In genomic region chr9:114405294-114406034, GRCh38 we compare ENCODE assay signal across 8 cellular contexts. TPM values are rescaled to one million over a fixed set of nuclear protein-coding genes. Genes with fewer than 3 reads are reported as not detected.
DNase-seq lines count a peak whose midpoint lies in the region; ATAC-seq and TF ChIP-seq lines count a peak whose summit lies in the region.

No MANE protein-coding gene starts in this region.

- no peaks in the 10 kb centered on the region for H3K9me3 ChIP-seq in CD8-positive, alpha-beta T cell (ENCODE audit: low read length)
- no peaks in the 10 kb centered on the region for H3K9me3 ChIP-seq in mesenchymal stem cell (ENCODE audit: control insufficient read depth, low read length)

- H3K27me3 ChIP-seq in CD8-positive, alpha-beta T cell (ENCODE audit: insufficient read depth, low read length): no peaks in the 10 kb centered on the region
- peaks cover 0 to 14% of the 10 kb centered on the region in 2 experiments for H3K27me3 ChIP-seq in mesenchymal stem cell (ENCODE audit: control insufficient read depth in 1 of 2, insufficient read depth in 1 of 2, low read length in 2 of 2)

- H3K4me1 Mint-ChIP-seq in CD8-positive, alpha-beta T cell (ENCODE audit: low read depth): peaks cover 7% of the 10 kb centered on the region
- peaks cover 16% of the 10 kb centered on the region for H3K4me1 Mint-ChIP-seq in activated CD4-positive, alpha-beta memory T cell treated with anti-CD3 and anti-CD28 coated beads, Interleukin-2, amount 10 ng/mL, durations not matched to agents 7 days and 5 days

- 34% methylated on average over 14 of the region's 15 CpGs for WGBS in mesenchymal stem cell

- H3K27ac Mint-ChIP-seq in CD8-positive, alpha-beta T cell: peak overlapping the region; percentile 14
- no peak overlapping the region for H3K27ac Mint-ChIP-seq in activated CD4-positive, alpha-beta memory T cell treated with anti-CD3 and anti-CD28 coated beads, Interleukin-2, amount 10 ng/mL, durations not matched to agents 7 days and 5 days

- H3K4me2 ChIP-seq in mesenchymal stem cell (ENCODE audit: low read length, poor library complexity, severe bottlenecking): no peak overlapping the region

- H3K36me3 Mint-ChIP-seq in CD8-positive, alpha-beta T cell: no peaks in the 10 kb centered on the region
- no peaks in the 10 kb centered on the region for H3K36me3 Mint-ChIP-seq in activated CD4-positive, alpha-beta memory T cell treated with anti-CD3 and anti-CD28 coated beads, Interleukin-2, amount 10 ng/mL, durations not matched to agents 7 days and 5 days (ENCODE audit: low read depth)

- H3K18ac ChIP-seq in mesenchymal stem cell (ENCODE audit: low read depth in 1 of 2, low read length in 2 of 2): no peak overlapping the region

- intact Hi-C loops in CD8-positive, alpha-beta T cell (cut with DNase I, micrococcal nuclease): loop anchor here (1.0 to 5.0 kb wide), 14 partner anchors 67 to 1117 kb away; no protein-coding TSS in a partner anchor

- no peak overlapping the region for H3K4me3 Mint-ChIP-seq in CD8-positive, alpha-beta T cell
- H3K4me3 Mint-ChIP-seq in activated CD4-positive, alpha-beta memory T cell treated with anti-CD3 and anti-CD28 coated beads, Interleukin-2, amount 10 ng/mL, durations not matched to agents 7 days and 5 days: no peak overlapping the region

- no peak overlapping the region for H3K14ac ChIP-seq in mesenchymal stem cell (ENCODE audit: low read length in 2 of 2)

- peak; percentile 64 for TF ChIP-seq CTCF in CD8-positive, alpha-beta T cell (IDR thresholded peaks at IDR 0.05)

- H2BK120ac ChIP-seq in mesenchymal stem cell (ENCODE audit: low read depth, low read length): no peak overlapping the region

- CTCF ChIA-PET in CD8-positive, alpha-beta T cell (lab: Charles Lee): interaction anchor here (0.5 to 13.1 kb wide), 77 partner anchors 9 to 617 kb away, joined by 3 to 312 read pairs (median 5); partner anchors contain the start of genes AKNA, TEX48, TEX53 and WHRN
- CTCF ChIA-PET in activated CD4-positive, alpha-beta memory T cell treated with anti-CD3 and anti-CD28 coated beads, Interleukin-2, amount 10 ng/mL, durations not matched to agents 7 days and 5 days (lab: Charles Lee): interaction anchor here (0.6 to 10.5 kb wide), 57 partner anchors 9 to 640 kb away, joined by 3 to 314 read pairs (median 5); partner anchors contain the start of genes AKNA, ATP6V1G1, TEX53 and TMEM268

- no peak overlapping the region for H3K27ac ChIP-seq in CD8-positive, alpha-beta T cell (ENCODE audit: low read depth, low read length)
- no peak overlapping the region for H3K27ac ChIP-seq in mesenchymal stem cell (ENCODE audit: low read length, poor library complexity, severe bottlenecking)

- H4K91ac ChIP-seq in mesenchymal stem cell (ENCODE audit: low read length): peak overlapping the region; percentile 40

- no peak overlapping the region for H2BK5ac ChIP-seq in mesenchymal stem cell (ENCODE audit: low read depth, low read length, poor library complexity, severe bottlenecking)

- no peak overlapping the region for H3K4me3 ChIP-seq in CD8-positive, alpha-beta T cell (ENCODE audit: low read depth, low read length)
- no peak overlapping the region for H3K4me3 ChIP-seq in mesenchymal stem cell (ENCODE audit: insufficient read depth in 1 of 2, low read depth in 1 of 2, low read length in 2 of 2)

- H3K9ac ChIP-seq in mesenchymal stem cell (ENCODE audit: low read length): no peak overlapping the region

- H3K4me1 ChIP-seq in CD8-positive, alpha-beta T cell (ENCODE audit: insufficient read depth, low read length): peaks cover 11% of the 10 kb centered on the region
- H3K4me1 ChIP-seq in mesenchymal stem cell (ENCODE audit: control insufficient read depth, insufficient read depth, low read depth, low read length): peaks cover 10% of the 10 kb centered on the region

- H2AFZ ChIP-seq in mesenchymal stem cell (ENCODE audit: low read depth, low read length): no peak overlapping the region

- no peaks in the 10 kb centered on the region for H3K36me3 ChIP-seq in CD8-positive, alpha-beta T cell (ENCODE audit: insufficient read depth, low read length)
- H3K36me3 ChIP-seq in mesenchymal stem cell (ENCODE audit: control insufficient read depth in 1 of 2, insufficient read depth in 2 of 2, low read depth in 1 of 2, low read length in 2 of 2): peaks cover 0 to 35% of the 10 kb centered on the region in 2 experiments

- peak; percentile 65 to 88 (median 80) for DNase-seq in CD8-positive, alpha-beta T cell
- peak; percentile 81 for DNase-seq in NCI-H748 (lab: John Stamatoyannopoulos, UW; ENCODE audit: unreplicated experiment)
- DNase-seq in activated CD4-positive, alpha-beta memory T cell treated with anti-CD3 and anti-CD28 coated beads, Interleukin-2, amount 10 ng/mL, durations not matched to agents 7 days and 5 days: peak; percentile 84
- DNase-seq in effector CD8-positive, alpha-beta T cell (lab: John Stamatoyannopoulos, UW): peak; percentile 66
- peak; percentile 83 for DNase-seq in mesenchymal stem cell
- peak; percentile 82 for DNase-seq in stimulated activated CD8-positive, alpha-beta memory T cell treated with anti-CD3 and anti-CD28 coated beads, Interleukin-4, amount 100 ng/mL, for 48 hours

- H2BK12ac ChIP-seq in mesenchymal stem cell (ENCODE audit: low read length in 2 of 2): no peak overlapping the region

- H3K23ac ChIP-seq in mesenchymal stem cell (ENCODE audit: low read length in 2 of 2): no peak overlapping the region

- ATAC-seq in CD8-positive, alpha-beta T cell: peak; percentile 99
- ATAC-seq in GM19328 (IDR thresholded peaks at IDR 0.05; ENCODE audit: unreplicated experiment) (peak; percentile 85), HG03378 (IDR thresholded peaks at IDR 0.05; ENCODE audit: unreplicated experiment) (peak; percentile 92)

- H3K9me3 Mint-ChIP-seq in CD8-positive, alpha-beta T cell: no peaks in the 10 kb centered on the region
- H3K9me3 Mint-ChIP-seq in activated CD4-positive, alpha-beta memory T cell treated with anti-CD3 and anti-CD28 coated beads, Interleukin-2, amount 10 ng/mL, durations not matched to agents 7 days and 5 days: no peaks in the 10 kb centered on the region

- POLR2A ChIA-PET in CD8-positive, alpha-beta T cell (lab: Charles Lee): interaction anchor here (0.6 to 2.6 kb wide), 14 partner anchors 9 to 333 kb away, joined by 3 to 19 read pairs (median 3); partner anchors contain the start of genes AKNA, ATP6V1G1 and TMEM268
- POLR2A ChIA-PET in activated CD4-positive, alpha-beta memory T cell treated with anti-CD3 and anti-CD28 coated beads, Interleukin-2, amount 10 ng/mL, durations not matched to agents 7 days and 5 days (lab: Charles Lee): interaction anchor here (1.1 to 1.8 kb wide), 6 partner anchors 9 to 247 kb away, joined by 3 to 19 read pairs (median 4); partner anchors contain the start of genes AKNA and ATP6V1G1

- peak overlapping the region; percentile 64 for H4K8ac ChIP-seq in mesenchymal stem cell (ENCODE audit: low read length)

- H2AK5ac ChIP-seq in mesenchymal stem cell (ENCODE audit: low read length, severe bottlenecking): no peak overlapping the region

- H3K4ac ChIP-seq in mesenchymal stem cell (ENCODE audit: low read depth in 1 of 2, low read length in 2 of 2): no peak overlapping the region

- no peak overlapping the region for H2BK15ac ChIP-seq in mesenchymal stem cell (ENCODE audit: low read depth, poor library complexity, severe bottlenecking)

- no peaks in the 10 kb centered on the region for H3K27me3 Mint-ChIP-seq in CD8-positive, alpha-beta T cell (ENCODE audit: low read depth)
- no peaks in the 10 kb centered on the region for H3K27me3 Mint-ChIP-seq in activated CD4-positive, alpha-beta memory T cell treated with anti-CD3 and anti-CD28 coated beads, Interleukin-2, amount 10 ng/mL, durations not matched to agents 7 days and 5 days

- H3K79me1 ChIP-seq in mesenchymal stem cell (replicated peaks; ENCODE audit: low read length, poor library complexity, severe bottlenecking): no peaks in the 10 kb centered on the region

RNA-seq across cellular contexts. Expression of gene AKNA, which starts 17.7 kb away (rescaled TPM):
- total RNA-seq in CD8-positive, alpha-beta T cell: 100 to 1,000 TPM; 249 to 269 TPM
- total RNA-seq in activated CD4-positive, alpha-beta memory T cell treated with anti-CD3 and anti-CD28 coated beads, Interleukin-2, amount 10 ng/mL, durations not matched to agents 7 days and 5 days: 100 to 1,000 TPM; 350 to 355 TPM
- polyA plus RNA-seq in mesenchymal stem cell (2013, experiment 1 of 2): 18.5 TPM
- 17.8 TPM for polyA plus RNA-seq in mesenchymal stem cell (2013, experiment 2 of 2)
